In genomic region chr14:20608383-20609095, GRCh38 we compare ENCODE assay signal across 16 cellular contexts. TPM values are rescaled to one million over a fixed set of nuclear protein-coding genes. Genes with fewer than 3 reads are reported as not detected.
DNase-seq lines count a peak whose midpoint lies in the region; ATAC-seq and TF ChIP-seq lines count a peak whose summit lies in the region.
"Had no signal": no experiment of that assay in that cellular context is flagged by ENCODE, and none has a peak within 500 bp of the region (broad histone marks: within the 10 kb centered on the region; RNA-seq: fewer than 3 reads in every experiment).

No MANE protein-coding gene starts in this region.

- intact Hi-C loops in transverse colon (cut with DNase I; ENCODE audit: low total_unique reads): no loop called here

- no peaks in the 10 kb centered on the region for H3K9me3 ChIP-seq in BLaER1 treated with 17β-estradiol and CSF1 and Interleukin-3, amounts not matched to agents 10 nM and 100 nM (replicated peaks in 1 of 11)
- H3K9me3 ChIP-seq in OCI-LY3 (ENCODE audit: insufficient read depth, low read length): no peaks in the 10 kb centered on the region
- no peaks in the 10 kb centered on the region for H3K9me3 ChIP-seq in iPS-18a (ENCODE audit: control insufficient read depth, low read depth, low read length)
- H3K9me3 ChIP-seq in transverse colon: no peaks in the 10 kb centered on the region
- H3K9me3 ChIP-seq: SJSA1, testis had no signal

- in situ Hi-C loops in transverse colon (cut with MboI; ENCODE audit: low pct_ligation_motif_present in 1 of 4, low pct_unique_long_range_greater_than_20kb in 1 of 4, low sequenced_read_pairs in 3 of 4): loop anchor here in 3 of 4 donors (10.0 to 25.0 kb wide), 2 partner anchors 196 to 284 kb away; partner anchors contain the start of gene TEP1 (in 1 of the 3)

- peaks cover 34 to 52% (median 45%) of the 10 kb centered on the region in 10 experiments for H3K4me1 ChIP-seq in BLaER1 treated with 17β-estradiol and CSF1 and Interleukin-3, amounts not matched to agents 10 nM and 100 nM
- H3K4me1 ChIP-seq in OCI-LY3 (ENCODE audit: low read length) (peaks cover 45% of the 10 kb centered on the region), iPS-18a (ENCODE audit: control insufficient read depth, low read depth, low read length) (peaks cover 9% of the 10 kb centered on the region), transverse colon (peaks cover 0 to 16% (median 4%) of the 10 kb centered on the region in 4 donors)
- H3K4me1 ChIP-seq: testis had no signal

- no peak for TF ChIP-seq EP300 in transverse colon (IDR thresholded peaks at IDR 0.05; ENCODE audit: low read depth)

- whole genome bisulfite sequencing in transverse colon (ENCODE audit: low coverage in 1 of 2), 2 donors: 70 to 86% methylated on average over 4 to 7 of the region's 7 CpGs

- H3K27ac ChIP-seq in BLaER1 treated with 17β-estradiol and CSF1 and Interleukin-3, amounts not matched to agents 10 nM and 100 nM: no peak overlapping the region
- no peak overlapping the region for H3K27ac ChIP-seq in OCI-LY3 (ENCODE audit: low read length)
- H3K27ac ChIP-seq in iPS-18a (ENCODE audit: low read length): no peak overlapping the region
- no peak overlapping the region for H3K27ac ChIP-seq in transverse colon
- H3K27ac ChIP-seq: SJSA1 had no signal

- DNase-seq in transverse colon: no peak
- DNase-seq in SK-N-DZ (ENCODE audit: low spot score): no peak
- DNase-seq: cortex of kidney had no signal

- TF ChIP-seq CTCF in GM12873 (IDR thresholded peaks at IDR 0.05; ENCODE audit: insufficient read depth, low read depth, low read length, missing control alignments) (peak; percentile 19), OCI-LY3 (IDR thresholded peaks at IDR 0.05; ENCODE audit: low read depth, low read length) (peak; percentile 35), transverse colon (IDR thresholded peaks at IDR 0.05) (no peak)

- peak overlapping the region in 8 of 10 experiments; percentile 78 to 98 (median 94); a peak in 11 of 20 replicates for H3K4me3 ChIP-seq in BLaER1 treated with 17β-estradiol and CSF1 and Interleukin-3, amounts not matched to agents 10 nM and 100 nM
- H3K4me3 ChIP-seq in OCI-LY3 (ENCODE audit: low read length) (peak overlapping the region; percentile 84), iPS-18a (ENCODE audit: low read length) (peak overlapping the region; percentile 96), transverse colon (no peak overlapping the region)

- no peaks in the 10 kb centered on the region for H3K79me2 ChIP-seq in OCI-LY3 (ENCODE audit: low read length)

- peaks cover 0 to 6% (median 0%) of the 10 kb centered on the region in 11 experiments; a peak in 2 of 22 replicates for H4K20me1 ChIP-seq in BLaER1 treated with 17β-estradiol and CSF1 and Interleukin-3, amounts not matched to agents 10 nM and 100 nM
- H4K20me1 ChIP-seq in OCI-LY3 (ENCODE audit: insufficient read depth, low read length): peaks cover 5% of the 10 kb centered on the region

- peaks cover 0 to 13% (median 0%) of the 10 kb centered on the region in 11 experiments; a peak in 3 of 22 replicates for H3K27me3 ChIP-seq in BLaER1 treated with 17β-estradiol and CSF1 and Interleukin-3, amounts not matched to agents 10 nM and 100 nM
- H3K27me3 ChIP-seq in OCI-LY3 (ENCODE audit: low read depth, low read length): peaks cover 10% of the 10 kb centered on the region
- H3K27me3 ChIP-seq in iPS-18a (ENCODE audit: control insufficient read depth, insufficient read depth, low read length): peaks cover 4% of the 10 kb centered on the region
- no peaks in the 10 kb centered on the region for H3K27me3 ChIP-seq in transverse colon
- H3K27me3 ChIP-seq: SJSA1, testis had no signal

- no peak for TF ChIP-seq POLR2A in transverse colon (IDR thresholded peaks at IDR 0.05)

- H3K9ac ChIP-seq in BLaER1 treated with 17β-estradiol and CSF1 and Interleukin-3, amounts not matched to agents 10 nM and 100 nM: peak overlapping the region in 6 of 11 experiments; percentile 5 to 82 (median 42); a peak in 7 of 22 replicates
- H3K9ac ChIP-seq in OCI-LY3 (ENCODE audit: low read length) (peak overlapping the region; percentile 52), iPS-18a (ENCODE audit: low read length) (no peak overlapping the region)

- no peaks in the 10 kb centered on the region for H3K36me3 ChIP-seq in BLaER1 treated with 17β-estradiol and CSF1 and Interleukin-3, amounts not matched to agents 10 nM and 100 nM
- no peaks in the 10 kb centered on the region for H3K36me3 ChIP-seq in OCI-LY3 (replicated peaks; ENCODE audit: low read depth, low read length)
- no peaks in the 10 kb centered on the region for H3K36me3 ChIP-seq in iPS-18a (ENCODE audit: control insufficient read depth, low read depth, low read length)
- H3K36me3 ChIP-seq in transverse colon: no peaks in the 10 kb centered on the region
- H3K36me3 ChIP-seq: SJSA1 had no signal

- H3K4me2 ChIP-seq in BLaER1 treated with 17β-estradiol and CSF1 and Interleukin-3, amounts not matched to agents 10 nM and 100 nM: peak overlapping the region; percentile 62 to 90 (median 82)
- peak overlapping the region; percentile 87 for H3K4me2 ChIP-seq in OCI-LY3 (ENCODE audit: low read length)

- no peak for ATAC-seq in HG03460 (IDR thresholded peaks at IDR 0.05; ENCODE audit: unreplicated experiment)
- no peak for ATAC-seq in activated CD4-positive, CD25-positive, alpha-beta regulatory T cell treated with anti-CD3 and anti-CD28 coated beads, Interleukin-2, amount 50 U/mL, for 24 hours

- H2AFZ ChIP-seq in OCI-LY3 (ENCODE audit: low read depth, low read length): no peak overlapping the region

RNA-seq across cellular contexts. Expression of gene RNASE12, which starts 17.4 kb away (rescaled TPM):
- total RNA-seq in transverse colon: not detected
- polyA plus RNA-seq in SK-N-DZ (2014; cell fraction: cytosol; rRNA removed): not detected in 2 replicates
- polyA plus RNA-seq in SK-N-DZ (2014; cell fraction: nucleus; rRNA removed): not detected in 2 replicates
- total RNA-seq: astrocyte, epithelial cell of proximal tubule, mammary epithelial cell, right cardiac atrium, SJSA1, testis had no signal
- polyA plus RNA-seq: immature natural killer cell, mammary epithelial cell, right cardiac atrium had no signal

RNA-seq across cellular contexts. Expression of gene RNASE11, which starts 20.7 kb away (rescaled TPM):
- total RNA-seq in transverse colon: not detected
- polyA plus RNA-seq in SK-N-DZ (2014; cell fraction: cytosol; rRNA removed): not detected in 2 replicates
- polyA plus RNA-seq in SK-N-DZ (2014; cell fraction: nucleus; rRNA removed): not detected in 2 replicates
- total RNA-seq: astrocyte, epithelial cell of proximal tubule, mammary epithelial cell, right cardiac atrium, SJSA1 had no signal
- polyA plus RNA-seq: immature natural killer cell, mammary epithelial cell, right cardiac atrium had no signal

RNA-seq across cellular contexts. Expression of gene OR6S1, which starts 33.0 kb away (rescaled TPM):
- not detected for total RNA-seq in transverse colon
- not detected in 2 replicates for polyA plus RNA-seq in SK-N-DZ (2014; cell fraction: cytosol; rRNA removed)
- polyA plus RNA-seq in SK-N-DZ (2014; cell fraction: nucleus; rRNA removed): not detected in 2 replicates
- total RNA-seq: astrocyte, epithelial cell of proximal tubule, mammary epithelial cell, right cardiac atrium, SJSA1 had no signal
- polyA plus RNA-seq: immature natural killer cell, mammary epithelial cell, right cardiac atrium had no signal

RNA-seq across cellular contexts. Expression of gene RNASE9, which starts 47.7 kb away (rescaled TPM):
- not detected for total RNA-seq in transverse colon
- not detected in 2 replicates for polyA plus RNA-seq in SK-N-DZ (2014; cell fraction: cytosol; rRNA removed)
- not detected in 2 replicates for polyA plus RNA-seq in SK-N-DZ (2014; cell fraction: nucleus; rRNA removed)
- total RNA-seq: astrocyte, epithelial cell of proximal tubule, mammary epithelial cell, right cardiac atrium, SJSA1, testis had no signal
- polyA plus RNA-seq: immature natural killer cell, mammary epithelial cell, right cardiac atrium had no signal

Comparison
In these comparisons a context has a peak if more than half of its experiments do, and no peak if none do; other contexts are left out.
1. H3K4me3 ChIP-seq: peak in BLaER1 treated with 17β-estradiol and CSF1 and Interleukin-3, amounts not matched to agents 10 nM and 100 nM (8 of 10), OCI-LY3 (single experiment) and iPS-18a (single experiment); none in transverse colon (0 of 4).
2. CTCF ChIP-seq: peak in GM12873 (single experiment) and OCI-LY3 (single experiment); none in transverse colon (0 of 5).